In the genomic region with DNA sequence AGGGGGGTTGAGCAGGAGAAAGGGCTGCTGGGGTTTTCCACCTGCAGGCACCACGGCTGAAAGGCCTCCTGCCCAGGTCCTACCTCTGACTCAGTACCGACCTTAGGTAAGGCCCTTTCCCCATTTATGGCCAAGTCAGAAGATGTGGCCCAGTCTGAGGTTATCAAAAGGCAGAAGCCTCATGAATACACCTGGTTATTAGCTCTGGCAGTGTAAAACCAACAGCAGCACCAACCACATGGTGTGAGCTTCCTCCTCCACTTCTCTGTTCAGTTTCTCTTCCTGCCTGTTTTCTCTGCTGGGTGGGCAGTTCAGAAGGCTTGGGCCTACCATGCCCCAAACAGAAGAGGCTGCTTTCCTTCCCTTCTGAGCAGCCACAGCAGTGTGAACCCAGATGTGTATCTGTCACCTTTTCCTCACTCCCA, we compare ENCODE assay signal across 1 cellular context.
TF ChIP-seq lines count a peak whose summit lies in the region.

No MANE protein-coding gene starts in this region.

TF ChIP-seq in IMR-90, 13 proteins besides CTCF, POLR2A, EP300 and RAD21 (continued from another document):
- TF ChIP-seq NFE2L2 (IDR thresholded peaks at IDR 0.05; ENCODE audit: low read depth, low read length) (no peak), RCOR1 (IDR thresholded peaks at IDR 0.05; ENCODE audit: insufficient replicate concordance, low read length) (no peak), MAFK (IDR thresholded peaks at IDR 0.05; ENCODE audit: low read depth, low read length) (no peak), FOS (IDR thresholded peaks at IDR 0.05; ENCODE audit: low read depth, low read length) (no peak), MXI1 (IDR thresholded peaks at IDR 0.05; ENCODE audit: borderline replicate concordance, low read depth, low read length) (no peak), MAZ (IDR thresholded peaks at IDR 0.05; ENCODE audit: borderline replicate concordance, low read depth, low read length) (no peak), RFX5 (IDR thresholded peaks at IDR 0.05; ENCODE audit: low read depth, low read length) (no peak)
TF ChIP-seq in IMR-90: peak in this region for 0.
